Comparison of ENCODE assay signal across 20 cellular contexts in the genomic region with DNA sequence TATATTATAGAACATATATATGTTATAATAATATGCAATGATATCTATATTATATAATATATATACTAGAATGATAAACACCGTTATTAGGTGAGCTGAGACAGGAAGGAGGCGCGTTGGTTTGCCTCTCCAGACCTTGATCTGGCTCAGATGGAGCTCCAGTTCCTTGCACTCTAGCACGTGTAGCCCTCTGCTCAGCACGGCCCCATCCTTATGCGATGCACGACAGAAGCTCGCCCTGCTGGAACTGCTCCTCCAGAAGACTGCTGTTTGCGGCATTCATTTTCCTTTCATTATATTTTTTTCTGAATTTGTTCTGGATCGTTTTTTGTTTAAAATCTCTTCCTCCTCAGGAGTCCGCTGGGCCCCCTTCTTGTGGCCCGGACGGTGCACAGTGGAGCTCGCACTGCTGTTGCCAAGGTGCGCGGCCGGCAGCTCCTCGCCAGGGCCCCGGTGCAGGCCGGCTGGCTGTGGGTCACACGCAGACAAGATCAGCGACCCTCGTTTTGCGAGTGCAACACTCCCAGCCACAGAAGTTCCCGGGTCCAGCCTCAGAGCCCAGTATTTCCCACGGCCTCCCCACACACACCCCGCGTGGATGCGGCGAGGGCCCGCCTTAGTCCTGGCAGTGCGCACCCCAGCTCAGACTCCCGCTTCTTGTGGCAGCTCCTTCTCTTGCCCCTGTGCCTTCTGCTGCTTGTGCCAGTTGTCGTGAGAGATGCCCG.
DNase-seq lines count a peak whose midpoint lies in the region; ATAC-seq, FAIRE-seq and TF ChIP-seq lines count a peak whose summit lies in the region.
"Had no signal": no experiment of that assay in that cellular context is flagged by ENCODE, and none has a peak within 500 bp of the region (broad histone marks: within the 10 kb centered on the region; RNA-seq: fewer than 3 reads in every experiment).

No MANE protein-coding gene starts in this region.

- H3K27ac Mint-ChIP-seq in GM23338 (no peak overlapping the region), astrocyte (ENCODE audit: unreplicated experiment) (no peak overlapping the region), naive B cell (peak overlapping the region in 3 of 6 donors; percentile 37 to 73 (median 73))
- no peak overlapping the region for H3K27ac Mint-ChIP-seq in T-helper 2 cell treated with Interferon-gamma antibody and Interleukin-4, amounts not matched to agents 5 μg/mL and 100 μg/mL, for 36 hours

- peak overlapping the region; percentile 5; the same call in 1 of the 2 replicates for H3K4me3 ChIP-seq in GM08714 (ENCODE audit: low read length)
- H3K4me3 ChIP-seq in GM23338 = no peak overlapping the region
- H3K4me3 ChIP-seq in astrocyte (ENCODE audit: insufficient read depth, low read depth, low read length) = no peak overlapping the region
- H3K4me3 ChIP-seq: gastrocnemius medialis, sigmoid colon had no signal

- H3K27me3 ChIP-seq in GM23338 (ENCODE audit: insufficient read depth) = no peaks in the 10 kb centered on the region
- H3K27me3 ChIP-seq in astrocyte (ENCODE audit: insufficient read depth, low read length) = no peaks in the 10 kb centered on the region
- H3K27me3 ChIP-seq: gastrocnemius medialis had no signal

- no peaks in the 10 kb centered on the region for H3K36me3 ChIP-seq in GM23338 (ENCODE audit: insufficient read depth)
- no peaks in the 10 kb centered on the region for H3K36me3 ChIP-seq in astrocyte (ENCODE audit: insufficient read depth, low read length)
- H3K36me3 ChIP-seq: gastrocnemius medialis, sigmoid colon had no signal

- H3K9me3 Mint-ChIP-seq in GM23338 (peaks cover 87% of the 10 kb centered on the region), astrocyte (ENCODE audit: unreplicated experiment) (peaks cover 7% of the 10 kb centered on the region), naive B cell (peaks cover 0 to 9% (median 2%) of the 10 kb centered on the region in 7 donors)
- peaks cover 6% of the 10 kb centered on the region for H3K9me3 Mint-ChIP-seq in T-helper 2 cell treated with Interferon-gamma antibody and Interleukin-4, amounts not matched to agents 5 μg/mL and 100 μg/mL, for 36 hours

- H3K4me2 ChIP-seq in GM23338 (no peak overlapping the region), astrocyte (ENCODE audit: low read length) (peak overlapping the region; percentile 71)

- H3K27ac ChIP-seq in GM23338 (ENCODE audit: low read depth) (no peak overlapping the region), astrocyte (ENCODE audit: low read depth, low read length) (no peak overlapping the region)
- H3K27ac ChIP-seq: gastrocnemius medialis, sigmoid colon had no signal

- FAIRE-seq in astrocyte (lab: Jason Lieb, UNC) = no peak
- FAIRE-seq: urothelium cell line had no signal

- H3K4me1 ChIP-seq in GM23338 (ENCODE audit: insufficient read depth) (no peaks in the 10 kb centered on the region), astrocyte (ENCODE audit: insufficient read depth, low read length) (no peaks in the 10 kb centered on the region)
- H3K4me1 ChIP-seq: gastrocnemius medialis, sigmoid colon had no signal

- ATAC-seq in GM23338 = no peak
- ATAC-seq in naive B cell (ENCODE audit: low read depth in 2 of 2) = peak in 1 of 2 donors; percentile 52
- ATAC-seq in HG03439 (IDR thresholded peaks at IDR 0.05; ENCODE audit: unreplicated experiment) = no peak
- ATAC-seq: gastrocnemius medialis, left colon had no signal

- in situ Hi-C loops in GM13976 (cut with MboI; ENCODE audit: low sequenced_read_pairs, unreplicated experiment) = no loop called here

- H3K79me2 ChIP-seq in GM23338 (replicated peaks; ENCODE audit: insufficient read depth) (no peaks in the 10 kb centered on the region), astrocyte (ENCODE audit: insufficient read depth, low read length) (no peaks in the 10 kb centered on the region)

- H3K27me3 Mint-ChIP-seq in GM23338 (ENCODE audit: insufficient read depth, low read depth, poor library complexity) (peaks cover 4% of the 10 kb centered on the region), astrocyte (ENCODE audit: low read depth, unreplicated experiment) (no peaks in the 10 kb centered on the region), naive B cell (peaks cover 0 to 26% (median 0%) of the 10 kb centered on the region in 3 donors)
- H3K27me3 Mint-ChIP-seq in T-helper 2 cell treated with Interferon-gamma antibody and Interleukin-4, amounts not matched to agents 5 μg/mL and 100 μg/mL, for 36 hours (ENCODE audit: low read depth) = no peaks in the 10 kb centered on the region
- H3K27me3 Mint-ChIP-seq: brain had no signal

- no peaks in the 10 kb centered on the region for H3K9me2 ChIP-seq in GM23338 (ENCODE audit: insufficient read depth)

- H3K4me1 Mint-ChIP-seq in GM23338 = no peaks in the 10 kb centered on the region
- no peaks in the 10 kb centered on the region for H3K4me1 Mint-ChIP-seq in astrocyte (ENCODE audit: low read depth, unreplicated experiment)
- H3K4me1 Mint-ChIP-seq in naive B cell = peaks cover 4 to 11% (median 11%) of the 10 kb centered on the region in 3 donors
- no peaks in the 10 kb centered on the region for H3K4me1 Mint-ChIP-seq in T-helper 2 cell treated with Interferon-gamma antibody and Interleukin-4, amounts not matched to agents 5 μg/mL and 100 μg/mL, for 36 hours (ENCODE audit: low read depth)

- DNase-seq in GM23338 (ENCODE audit: low spot score) (peak; percentile 31), astrocyte (ENCODE audit: low read depth) (no peak), naive B cell (peak; percentile 12), GM13976 (ENCODE audit: low spot score) (no peak), MV-4-11 (lab: John Stamatoyannopoulos, UW) (no peak)
- DNase-seq in T-helper 2 cell treated with Interferon-gamma antibody and Interleukin-4, amounts not matched to agents 5 μg/mL and 100 μg/mL, for 36 hours (ENCODE audit: low spot score) = no peak
- DNase-seq: activated CD4-positive, alpha-beta T cell treated with anti-CD3 and anti-CD28 coated beads, Interleukin-2, amount 50 U/mL, for 48 hours; activated naive CD4-positive, alpha-beta T cell treated with anti-CD3 and anti-CD28 coated beads, Interleukin-2, amount 50 U/mL, for 16 hours; dermis blood vessel endothelial cell; gastrocnemius medialis; left colon; NCI-H1694 treated with DMSO at 0.1 percent for 48 hours; NCI-H226; sigmoid colon; stimulated activated CD4-positive, alpha-beta T cell treated with anti-CD3 and anti-CD28 coated beads, Interleukin-1b, Interleukin-23, amount 100 ng/mL, for 48 hours; SW 1271 had no signal

- no peak overlapping the region for H3K4me3 Mint-ChIP-seq in GM23338
- no peak overlapping the region for H3K4me3 Mint-ChIP-seq in astrocyte (ENCODE audit: unreplicated experiment)
- peak overlapping the region; percentile 20 to 91 (median 68) for H3K4me3 Mint-ChIP-seq in naive B cell
- H3K4me3 Mint-ChIP-seq in T-helper 2 cell treated with Interferon-gamma antibody and Interleukin-4, amounts not matched to agents 5 μg/mL and 100 μg/mL, for 36 hours = no peak overlapping the region
- H3K4me3 Mint-ChIP-seq: brain had no signal

- H3K9me3 ChIP-seq in astrocyte (ENCODE audit: insufficient read depth, low read depth, low read length) = no peaks in the 10 kb centered on the region
- H3K9me3 ChIP-seq: gastrocnemius medialis, sigmoid colon had no signal

- peaks cover 31% of the 10 kb centered on the region for H3K36me3 Mint-ChIP-seq in GM23338 (ENCODE audit: low read depth)
- H3K36me3 Mint-ChIP-seq in astrocyte (ENCODE audit: low read depth, unreplicated experiment) = no peaks in the 10 kb centered on the region
- H3K36me3 Mint-ChIP-seq in naive B cell = peaks cover 0 to 8% of the 10 kb centered on the region in 2 donors
- H3K36me3 Mint-ChIP-seq in T-helper 2 cell treated with Interferon-gamma antibody and Interleukin-4, amounts not matched to agents 5 μg/mL and 100 μg/mL, for 36 hours (ENCODE audit: low read depth) = no peaks in the 10 kb centered on the region

- H3K9ac ChIP-seq in astrocyte (ENCODE audit: low read length) = no peak overlapping the region

- no peaks in the 10 kb centered on the region for H4K20me1 ChIP-seq in GM23338 (replicated peaks; ENCODE audit: insufficient read depth)
- H4K20me1 ChIP-seq in astrocyte (ENCODE audit: insufficient read depth, low read length) = no peaks in the 10 kb centered on the region

- H2AFZ ChIP-seq in GM23338 (peak overlapping the region; percentile 70), astrocyte (ENCODE audit: low read depth, low read length) (peak overlapping the region; percentile 52)

- no peaks in the 10 kb centered on the region for H3F3A ChIP-seq in GM23338 (replicated peaks; ENCODE audit: low read depth)

- TF ChIP-seq CTCF in GM23338 (conservative IDR thresholded peaks at IDR 0.05; ENCODE audit: low read depth in 2 of 2) (no peak), astrocyte (IDR thresholded peaks at IDR 0.05; ENCODE audit: insufficient read depth, low read depth, low read length) (no peak), GM13976 (IDR thresholded peaks at IDR 0.05; ENCODE audit: borderline replicate concordance, control extremely low read depth, extremely low read depth, insufficient read depth, missing control alignments) (no peak)

TF ChIP-seq in GM23338, 12 proteins besides CTCF, POLR2A, EP300 and RAD21 (continues in another document):
- TF ChIP-seq STAT1 (IDR thresholded peaks at IDR 0.05; ENCODE audit: unreplicated experiment) (no peak), ZNF331 (CRISPR knock-in tag; IDR thresholded peaks at IDR 0.05; ENCODE audit: low read depth) (no peak), CREB1 (CRISPR knock-in tag; IDR thresholded peaks at IDR 0.05; ENCODE audit: low read depth) (no peak), EZH2 (IDR thresholded peaks at IDR 0.05; ENCODE audit: low read depth, unreplicated experiment) (no peak), POLR2AphosphoS5 (IDR thresholded peaks at IDR 0.05; ENCODE audit: low read depth) (no peak), ZNF114 (CRISPR knock-in tag; IDR thresholded peaks at IDR 0.05) (no peak), NANOG (IDR thresholded peaks at IDR 0.05; ENCODE audit: borderline replicate concordance) (no peak)

Comparison
In these comparisons a context has a peak if more than half of its experiments do, and no peak if none do; other contexts are left out.
1. DNase-seq: peak in GM23338 (single experiment) and naive B cell (single experiment); none in astrocyte (single experiment), T-helper 2 cell treated with Interferon-gamma antibody and Interleukin-4, amounts not matched to agents 5 μg/mL and 100 μg/mL, for 36 hours (single experiment), GM13976 (single experiment) and MV-4-11 (single experiment).
2. H3K4me3 Mint-ChIP-seq: peak in naive B cell (8 of 8); none in GM23338 (single experiment), astrocyte (single experiment) and T-helper 2 cell treated with Interferon-gamma antibody and Interleukin-4, amounts not matched to agents 5 μg/mL and 100 μg/mL, for 36 hours (single experiment).